In genomic region chr14:90495357-90496276, GRCh38 we compare ENCODE assay signal across 8 cellular contexts.
A peak's percentile ranks its signal among the peaks of the same experiment; 100 is the strongest.
DNase-seq lines count a peak whose midpoint lies in the region; ATAC-seq and TF ChIP-seq lines count a peak whose summit lies in the region.

No MANE protein-coding gene starts in this region.

- intact Hi-C loops in stomach (cut with DNase I; ENCODE audit: low total_unique reads), result no loop called here

- in situ Hi-C loops in GM13976 (cut with MboI; ENCODE audit: low sequenced_read_pairs, unreplicated experiment), result no loop called here

- H3K4me1 Mint-ChIP-seq in activated naive CD8-positive, alpha-beta T cell treated with anti-CD3 and anti-CD28 coated beads for 36 hours, result peaks cover under 1% of the 10 kb centered on the region

- no peak for TF ChIP-seq POLR2A in stomach (IDR thresholded peaks at IDR 0.05)

- no peak overlapping the region for H3K4me3 ChIP-seq in stomach

- ATAC-seq in HG02759 (IDR thresholded peaks at IDR 0.05; ENCODE audit: unreplicated experiment), result no peak
- ATAC-seq in GM18858 (IDR thresholded peaks at IDR 0.05; ENCODE audit: unreplicated experiment), result no peak

- peak; percentile 83 for DNase-seq in GM13976 (ENCODE audit: low spot score)
- DNase-seq in MV-4-11 (lab: John Stamatoyannopoulos, UW), result peak; percentile 67
- DNase-seq in activated naive CD8-positive, alpha-beta T cell treated with anti-CD3 and anti-CD28 coated beads for 36 hours, result peak; percentile 26
- peak; percentile 90 for DNase-seq in iPS-NIHi11 (ENCODE audit: low spot score)
- DNase-seq in stomach, result peak; percentile 64
- no peak for DNase-seq in NCI-H2081 (lab: John Stamatoyannopoulos, UW)

- TF ChIP-seq CTCF in GM13976 (IDR thresholded peaks at IDR 0.05; ENCODE audit: borderline replicate concordance, control extremely low read depth, extremely low read depth, insufficient read depth, missing control alignments) (no peak), stomach (IDR thresholded peaks at IDR 0.05) (no peak)

- WGBS in stomach, 5 donors, result 50 to 60% (median 58%) methylated on average over 12 of the region's 12 CpGs

- H3K4me3 Mint-ChIP-seq in activated naive CD8-positive, alpha-beta T cell treated with anti-CD3 and anti-CD28 coated beads for 36 hours, result no peak overlapping the region

- H3K27ac ChIP-seq in stomach, result no peak overlapping the region

- H3K27me3 ChIP-seq in stomach, result peaks cover 0 to 1% (median 0%) of the 10 kb centered on the region in 3 donors

- H3K9me3 Mint-ChIP-seq in activated naive CD8-positive, alpha-beta T cell treated with anti-CD3 and anti-CD28 coated beads for 36 hours, result no peaks in the 10 kb centered on the region

- no peaks in the 10 kb centered on the region for H3K36me3 Mint-ChIP-seq in activated naive CD8-positive, alpha-beta T cell treated with anti-CD3 and anti-CD28 coated beads for 36 hours

- peaks cover 0 to 18% (median 16%) of the 10 kb centered on the region in 4 donors for H3K4me1 ChIP-seq in stomach

- H3K36me3 ChIP-seq in stomach, result no peaks in the 10 kb centered on the region

- no peak overlapping the region for H3K27ac Mint-ChIP-seq in activated naive CD8-positive, alpha-beta T cell treated with anti-CD3 and anti-CD28 coated beads for 36 hours

- peaks cover 8% of the 10 kb centered on the region for H3K27me3 Mint-ChIP-seq in activated naive CD8-positive, alpha-beta T cell treated with anti-CD3 and anti-CD28 coated beads for 36 hours

- no peaks in the 10 kb centered on the region for H3K9me3 ChIP-seq in stomach

- TF ChIP-seq EP300 in stomach (IDR thresholded peaks at IDR 0.05), result no peak

Comparison
In these comparisons a context has a peak if more than half of its experiments do, and no peak if none do; other contexts are left out.
1. DNase-seq: peak in GM13976 (single experiment), MV-4-11 (single experiment), activated naive CD8-positive, alpha-beta T cell treated with anti-CD3 and anti-CD28 coated beads for 36 hours (single experiment), iPS-NIHi11 (single experiment) and stomach (single experiment); none in NCI-H2081 (0 of 2).